Comparison of ENCODE assay signal across 31 cellular contexts in the genomic region with DNA sequence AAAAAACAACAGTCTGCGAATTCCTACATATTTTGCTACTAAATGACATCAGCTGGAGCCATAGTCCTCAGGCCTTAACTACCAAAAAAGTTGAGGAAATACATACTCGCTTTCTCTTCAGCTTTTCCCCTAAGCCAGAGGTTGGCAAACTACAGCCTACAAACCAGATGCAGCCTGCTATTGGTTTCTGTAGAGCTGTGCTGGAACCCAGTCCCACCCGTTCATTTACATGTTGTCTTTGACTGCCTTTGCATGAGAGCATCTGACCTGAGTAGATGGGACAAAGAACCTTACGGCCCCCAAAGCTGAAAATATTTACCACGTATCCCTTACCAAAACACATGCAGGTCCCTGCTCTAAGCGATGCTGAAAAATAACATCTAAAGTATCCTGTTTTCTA.
"Had no signal": no experiment of that assay in that cellular context is flagged by ENCODE, and none has a peak within 500 bp of the region (broad histone marks: within the 10 kb centered on the region; RNA-seq: fewer than 3 reads in every experiment).

No MANE protein-coding gene starts in this region.

- H3K4me3 Mint-ChIP-seq: activated CD4-positive, alpha-beta memory T cell treated with anti-CD3 and anti-CD28 coated beads, Interleukin-2, amount 10 ng/mL, durations not matched to agents 7 days and 5 days; activated CD4-positive, alpha-beta T cell treated with anti-CD3 and anti-CD28 coated beads for 36 hours; activated CD4-positive, alpha-beta T cell treated with anti-CD3 and anti-CD28 coated beads, Interleukin-2, amount 10 ng/mL, durations not matched to agents 7 days and 5 days; activated CD8-positive, alpha-beta memory T cell treated with anti-CD3 and anti-CD28 coated beads, Interleukin-2, amount 10 ng/mL, durations not matched to agents 7 days and 5 days; activated CD8-positive, alpha-beta T cell treated with anti-CD3 and anti-CD28 coated beads, Interleukin-2, amount 10 ng/mL, durations not matched to agents 7 days and 5 days; activated naive CD4-positive, alpha-beta T cell treated with anti-CD3 and anti-CD28 coated beads, Interleukin-2, amount 10 ng/mL, durations not matched to agents 7 days and 5 days; activated naive CD4-positive, alpha-beta T cell treated with anti-CD3 and anti-CD28 coated beads, Interleukin-2, amount 50 U/mL, for 24 hours; activated naive CD8-positive, alpha-beta T cell; activated naive CD8-positive, alpha-beta T cell treated with anti-CD3 and anti-CD28 coated beads, Interleukin-2, amount 10 ng/mL, durations not matched to agents 7 days and 5 days; activated naive CD8-positive, alpha-beta T cell treated with anti-CD3 and anti-CD28 coated beads, Interleukin-2, amount 50 U/mL, for 24 hours; activated T-cell treated with anti-CD3 and anti-CD28 coated beads, Interleukin-2, amount 50 U/mL, for 24 hours; central memory CD8-positive, alpha-beta T cell; T-helper 1 cell treated with Interleukin-12 subunit alpha and Interleukin-12 subunit beta and Interleukin-4 antibody, amounts not matched to agents 30 μg/mL and 1 μg/mL, for 36 hours; T-helper 2 cell treated with Interferon-gamma antibody and Interleukin-4, amounts not matched to agents 5 μg/mL and 100 μg/mL, for 36 hours had no signal

- H3K36me3 Mint-ChIP-seq: activated CD8-positive, alpha-beta memory T cell treated with anti-CD3 and anti-CD28 coated beads, Interleukin-2, amount 10 ng/mL, durations not matched to agents 7 days and 5 days; activated naive CD4-positive, alpha-beta T cell treated with anti-CD3 and anti-CD28 coated beads, Interleukin-2, amount 10 ng/mL, durations not matched to agents 7 days and 5 days; activated naive CD4-positive, alpha-beta T cell treated with anti-CD3 and anti-CD28 coated beads, Interleukin-2, amount 50 U/mL, for 24 hours; activated naive CD8-positive, alpha-beta T cell treated with anti-CD3 and anti-CD28 coated beads, Interleukin-2, amount 10 ng/mL, durations not matched to agents 7 days and 5 days; brain had no signal

- H3K9me3 Mint-ChIP-seq: activated CD4-positive, alpha-beta memory T cell treated with anti-CD3 and anti-CD28 coated beads, Interleukin-2, amount 10 ng/mL, durations not matched to agents 7 days and 5 days; activated naive CD4-positive, alpha-beta T cell treated with anti-CD3 and anti-CD28 coated beads, Interleukin-2, amount 10 ng/mL, durations not matched to agents 7 days and 5 days; activated naive CD4-positive, alpha-beta T cell treated with anti-CD3 and anti-CD28 coated beads, Interleukin-2, amount 50 U/mL, for 24 hours; activated naive CD8-positive, alpha-beta T cell treated with anti-CD3 and anti-CD28 coated beads, Interleukin-2, amount 10 ng/mL, durations not matched to agents 7 days and 5 days; activated T-cell treated with anti-CD3 and anti-CD28 coated beads, Interleukin-2, amount 50 U/mL, for 24 hours; activated T-helper 2 cell treated with anti-CD3 and anti-CD28 coated beads, Interferon-gamma antibody, Interleukin-2, Interleukin-4, amounts not matched to agents 10 μg/mL and 5 μg/mL and 100 μg/mL, durations not matched to agents 14 hours and 24 hours and 36 hours; brain; T-helper 1 cell treated with Interleukin-12 subunit alpha and Interleukin-12 subunit beta and Interleukin-4 antibody, amounts not matched to agents 30 μg/mL and 1 μg/mL, for 36 hours; T-helper 2 cell treated with Interferon-gamma antibody and Interleukin-4, amounts not matched to agents 5 μg/mL and 100 μg/mL, for 36 hours had no signal

- DNase-seq: activated CD4-positive, alpha-beta memory T cell treated with anti-CD3 and anti-CD28 coated beads, Interleukin-2, amount 10 ng/mL, durations not matched to agents 7 days and 5 days; activated CD4-positive, alpha-beta T cell treated with anti-CD3 and anti-CD28 coated beads for 1 hour; activated CD4-positive, alpha-beta T cell treated with anti-CD3 and anti-CD28 coated beads for 36 hours; activated CD4-positive, alpha-beta T cell treated with anti-CD3 and anti-CD28 coated beads for 48 hours; activated CD4-positive, alpha-beta T cell treated with anti-CD3 and anti-CD28 coated beads, Interleukin-2, amount 10 ng/mL, durations not matched to agents 7 days and 5 days; activated CD4-positive, alpha-beta T cell treated with anti-CD3 and anti-CD28 coated beads, Interleukin-2, amount 50 U/mL, for 48 hours; activated CD4-positive, CD25-positive, alpha-beta regulatory T cell; activated CD8-positive, alpha-beta memory T cell treated with anti-CD3 and anti-CD28 coated beads for 24 hours; activated CD8-positive, alpha-beta memory T cell treated with anti-CD3 and anti-CD28 coated beads, Interleukin-2, amount 10 ng/mL, durations not matched to agents 7 days and 5 days; activated CD8-positive, alpha-beta memory T cell treated with anti-CD3 and anti-CD28 coated beads, Interleukin-2, amount 50 U/mL, for 48 hours; activated CD8-positive, alpha-beta T cell treated with anti-CD3 and anti-CD28 coated beads, Interleukin-2, amount 10 ng/mL, durations not matched to agents 7 days and 5 days; activated effector memory CD4-positive, alpha-beta T cell treated with Interleukin-2 at 50 U/mL for 16 hours; activated gamma-delta T cell; activated naive CD4-positive, alpha-beta T cell treated with anti-CD3 and anti-CD28 coated beads, Interleukin-2, amount 10 ng/mL, durations not matched to agents 7 days and 5 days; activated naive CD4-positive, alpha-beta T cell treated with Interleukin-2 at 50 U/mL for 16 hours; activated naive CD8-positive, alpha-beta T cell treated with anti-CD3 and anti-CD28 coated beads, Interleukin-2, amount 10 ng/mL, durations not matched to agents 7 days and 5 days; activated naive CD8-positive, alpha-beta T cell treated with anti-CD3 and anti-CD28 coated beads, Interleukin-2, amount 50 U/mL, for 24 hours; activated T-cell treated with anti-CD3 and anti-CD28 coated beads, Interleukin-2, amount 50 U/mL, for 24 hours; activated T-cell treated with anti-CD3 and anti-CD28 coated beads, Interleukin-2, amount 50 U/mL, for 48 hours; cerebellar nuclear complex; T-helper 1 cell; T-helper 2 cell; T-helper 9 cell had no signal

- H3K4me1 Mint-ChIP-seq: activated CD4-positive, alpha-beta memory T cell treated with anti-CD3 and anti-CD28 coated beads, Interleukin-2, amount 10 ng/mL, durations not matched to agents 7 days and 5 days; activated CD4-positive, alpha-beta T cell treated with anti-CD3 and anti-CD28 coated beads for 36 hours; activated CD4-positive, alpha-beta T cell treated with anti-CD3 and anti-CD28 coated beads, Interleukin-2, amount 10 ng/mL, durations not matched to agents 7 days and 5 days; activated CD8-positive, alpha-beta memory T cell treated with anti-CD3 and anti-CD28 coated beads, Interleukin-2, amount 10 ng/mL, durations not matched to agents 7 days and 5 days; activated naive CD4-positive, alpha-beta T cell treated with anti-CD3 and anti-CD28 coated beads, Interleukin-2, amount 10 ng/mL, durations not matched to agents 7 days and 5 days; activated naive CD4-positive, alpha-beta T cell treated with anti-CD3 and anti-CD28 coated beads, Interleukin-2, amount 50 U/mL, for 24 hours; activated naive CD8-positive, alpha-beta T cell treated with anti-CD3 and anti-CD28 coated beads, Interleukin-2, amount 10 ng/mL, durations not matched to agents 7 days and 5 days; activated naive CD8-positive, alpha-beta T cell treated with anti-CD3 and anti-CD28 coated beads, Interleukin-2, amount 50 U/mL, for 24 hours; central memory CD8-positive, alpha-beta T cell had no signal

- H3K27ac Mint-ChIP-seq: activated CD4-positive, alpha-beta memory T cell treated with anti-CD3 and anti-CD28 coated beads, Interleukin-2, amount 10 ng/mL, durations not matched to agents 7 days and 5 days; activated CD4-positive, alpha-beta T cell treated with anti-CD3 and anti-CD28 coated beads for 36 hours; activated CD4-positive, alpha-beta T cell treated with anti-CD3 and anti-CD28 coated beads, Interleukin-2, amount 10 ng/mL, durations not matched to agents 7 days and 5 days; activated CD8-positive, alpha-beta memory T cell treated with anti-CD3 and anti-CD28 coated beads, Interleukin-2, amount 10 ng/mL, durations not matched to agents 7 days and 5 days; activated CD8-positive, alpha-beta T cell treated with anti-CD3 and anti-CD28 coated beads, Interleukin-2, amount 10 ng/mL, durations not matched to agents 7 days and 5 days; activated naive CD4-positive, alpha-beta T cell treated with anti-CD3 and anti-CD28 coated beads, Interleukin-2, amount 10 ng/mL, durations not matched to agents 7 days and 5 days; activated naive CD4-positive, alpha-beta T cell treated with anti-CD3 and anti-CD28 coated beads, Interleukin-2, amount 50 U/mL, for 24 hours; activated naive CD8-positive, alpha-beta T cell; activated naive CD8-positive, alpha-beta T cell treated with anti-CD3 and anti-CD28 coated beads, Interleukin-2, amount 10 ng/mL, durations not matched to agents 7 days and 5 days; activated naive CD8-positive, alpha-beta T cell treated with anti-CD3 and anti-CD28 coated beads, Interleukin-2, amount 50 U/mL, for 24 hours; activated T-cell treated with anti-CD3 and anti-CD28 coated beads, Interleukin-2, amount 50 U/mL, for 24 hours; activated T-helper 2 cell treated with anti-CD3 and anti-CD28 coated beads, Interferon-gamma antibody, Interleukin-2, Interleukin-4, amounts not matched to agents 10 μg/mL and 5 μg/mL and 100 μg/mL, durations not matched to agents 14 hours and 24 hours and 36 hours; T-helper 1 cell treated with Interleukin-12 subunit alpha and Interleukin-12 subunit beta and Interleukin-4 antibody, amounts not matched to agents 30 μg/mL and 1 μg/mL, for 36 hours; T-helper 2 cell treated with Interferon-gamma antibody and Interleukin-4, amounts not matched to agents 5 μg/mL and 100 μg/mL, for 36 hours had no signal

- ATAC-seq: activated CD4-positive, alpha-beta T cell treated with anti-CD3 and anti-CD28 coated beads for 36 hours; activated CD4-positive, CD25-positive, alpha-beta regulatory T cell treated with anti-CD3 and anti-CD28 coated beads, Interleukin-2, amount 50 U/mL, for 24 hours; activated CD8-positive, alpha-beta memory T cell treated with anti-CD3 and anti-CD28 coated beads, Interleukin-2, amount 10 ng/mL, durations not matched to agents 7 days and 5 days; activated CD8-positive, alpha-beta T cell treated with anti-CD3 and anti-CD28 coated beads, Interleukin-2, amount 10 ng/mL, durations not matched to agents 7 days and 5 days; activated naive CD8-positive, alpha-beta T cell treated with anti-CD3 and anti-CD28 coated beads, Interleukin-2, amount 50 U/mL, for 24 hours had no signal

- H3K27me3 Mint-ChIP-seq: activated CD4-positive, alpha-beta memory T cell treated with anti-CD3 and anti-CD28 coated beads, Interleukin-2, amount 10 ng/mL, durations not matched to agents 7 days and 5 days; activated CD4-positive, alpha-beta T cell treated with anti-CD3 and anti-CD28 coated beads for 36 hours; activated CD4-positive, alpha-beta T cell treated with anti-CD3 and anti-CD28 coated beads, Interleukin-2, amount 10 ng/mL, durations not matched to agents 7 days and 5 days; activated CD8-positive, alpha-beta memory T cell treated with anti-CD3 and anti-CD28 coated beads, Interleukin-2, amount 10 ng/mL, durations not matched to agents 7 days and 5 days; activated naive CD4-positive, alpha-beta T cell treated with anti-CD3 and anti-CD28 coated beads, Interleukin-2, amount 10 ng/mL, durations not matched to agents 7 days and 5 days; activated naive CD4-positive, alpha-beta T cell treated with anti-CD3 and anti-CD28 coated beads, Interleukin-2, amount 50 U/mL, for 24 hours; activated naive CD8-positive, alpha-beta T cell; activated naive CD8-positive, alpha-beta T cell treated with anti-CD3 and anti-CD28 coated beads, Interleukin-2, amount 10 ng/mL, durations not matched to agents 7 days and 5 days; activated naive CD8-positive, alpha-beta T cell treated with anti-CD3 and anti-CD28 coated beads, Interleukin-2, amount 50 U/mL, for 24 hours; activated T-cell treated with anti-CD3 and anti-CD28 coated beads, Interleukin-2, amount 50 U/mL, for 24 hours; brain; central memory CD8-positive, alpha-beta T cell had no signal
